In the genomic region with DNA sequence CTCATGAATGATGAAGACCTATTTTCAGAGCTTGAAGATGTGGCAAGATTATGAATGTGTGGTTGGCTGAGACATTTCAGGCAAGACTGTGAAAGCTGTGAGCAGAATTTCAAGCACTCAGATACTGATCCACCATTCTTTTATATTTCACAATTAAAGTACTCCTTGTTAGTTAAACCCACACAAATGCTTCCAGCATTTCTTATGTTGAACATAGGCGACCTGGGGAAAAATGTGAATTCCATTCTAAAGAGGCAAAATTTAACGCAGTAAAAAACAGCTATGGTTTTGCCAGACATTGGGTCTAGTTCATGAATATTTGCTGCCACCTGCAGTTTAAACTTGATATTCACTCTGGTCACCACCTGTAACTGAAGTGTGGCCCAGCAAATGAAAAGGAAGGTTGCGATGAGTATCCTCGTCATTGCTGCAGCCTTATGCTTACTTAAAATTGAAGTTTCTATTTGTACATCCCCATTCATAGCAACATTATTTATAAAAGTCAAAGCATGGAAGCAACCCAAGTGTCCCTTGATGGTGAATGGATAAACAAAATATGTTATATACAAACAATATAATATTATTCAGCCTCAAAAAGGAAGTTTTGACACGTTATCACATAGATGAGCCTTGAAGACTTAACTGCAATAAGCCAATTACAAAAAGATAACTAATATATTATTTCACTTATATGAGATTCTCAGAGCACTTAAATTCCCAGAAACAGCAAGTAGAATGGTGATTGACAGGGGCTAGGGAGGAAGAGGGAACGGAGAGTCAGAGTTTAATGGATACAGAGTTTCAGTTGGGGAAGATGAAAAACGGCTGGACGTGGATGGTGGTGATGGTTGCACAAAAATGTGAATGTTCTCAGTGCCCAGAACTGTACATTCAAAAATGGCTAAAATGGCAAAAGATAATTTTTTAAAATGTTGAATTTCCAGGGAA, we compare ENCODE assay signal across 1 cellular context.
TF ChIP-seq lines count a peak whose summit lies in the region.

No MANE protein-coding gene starts in this region.

TF ChIP-seq in H1, 55 proteins besides CTCF, POLR2A, EP300 and RAD21 (continued from another document):
- TF ChIP-seq, protein P1, sequence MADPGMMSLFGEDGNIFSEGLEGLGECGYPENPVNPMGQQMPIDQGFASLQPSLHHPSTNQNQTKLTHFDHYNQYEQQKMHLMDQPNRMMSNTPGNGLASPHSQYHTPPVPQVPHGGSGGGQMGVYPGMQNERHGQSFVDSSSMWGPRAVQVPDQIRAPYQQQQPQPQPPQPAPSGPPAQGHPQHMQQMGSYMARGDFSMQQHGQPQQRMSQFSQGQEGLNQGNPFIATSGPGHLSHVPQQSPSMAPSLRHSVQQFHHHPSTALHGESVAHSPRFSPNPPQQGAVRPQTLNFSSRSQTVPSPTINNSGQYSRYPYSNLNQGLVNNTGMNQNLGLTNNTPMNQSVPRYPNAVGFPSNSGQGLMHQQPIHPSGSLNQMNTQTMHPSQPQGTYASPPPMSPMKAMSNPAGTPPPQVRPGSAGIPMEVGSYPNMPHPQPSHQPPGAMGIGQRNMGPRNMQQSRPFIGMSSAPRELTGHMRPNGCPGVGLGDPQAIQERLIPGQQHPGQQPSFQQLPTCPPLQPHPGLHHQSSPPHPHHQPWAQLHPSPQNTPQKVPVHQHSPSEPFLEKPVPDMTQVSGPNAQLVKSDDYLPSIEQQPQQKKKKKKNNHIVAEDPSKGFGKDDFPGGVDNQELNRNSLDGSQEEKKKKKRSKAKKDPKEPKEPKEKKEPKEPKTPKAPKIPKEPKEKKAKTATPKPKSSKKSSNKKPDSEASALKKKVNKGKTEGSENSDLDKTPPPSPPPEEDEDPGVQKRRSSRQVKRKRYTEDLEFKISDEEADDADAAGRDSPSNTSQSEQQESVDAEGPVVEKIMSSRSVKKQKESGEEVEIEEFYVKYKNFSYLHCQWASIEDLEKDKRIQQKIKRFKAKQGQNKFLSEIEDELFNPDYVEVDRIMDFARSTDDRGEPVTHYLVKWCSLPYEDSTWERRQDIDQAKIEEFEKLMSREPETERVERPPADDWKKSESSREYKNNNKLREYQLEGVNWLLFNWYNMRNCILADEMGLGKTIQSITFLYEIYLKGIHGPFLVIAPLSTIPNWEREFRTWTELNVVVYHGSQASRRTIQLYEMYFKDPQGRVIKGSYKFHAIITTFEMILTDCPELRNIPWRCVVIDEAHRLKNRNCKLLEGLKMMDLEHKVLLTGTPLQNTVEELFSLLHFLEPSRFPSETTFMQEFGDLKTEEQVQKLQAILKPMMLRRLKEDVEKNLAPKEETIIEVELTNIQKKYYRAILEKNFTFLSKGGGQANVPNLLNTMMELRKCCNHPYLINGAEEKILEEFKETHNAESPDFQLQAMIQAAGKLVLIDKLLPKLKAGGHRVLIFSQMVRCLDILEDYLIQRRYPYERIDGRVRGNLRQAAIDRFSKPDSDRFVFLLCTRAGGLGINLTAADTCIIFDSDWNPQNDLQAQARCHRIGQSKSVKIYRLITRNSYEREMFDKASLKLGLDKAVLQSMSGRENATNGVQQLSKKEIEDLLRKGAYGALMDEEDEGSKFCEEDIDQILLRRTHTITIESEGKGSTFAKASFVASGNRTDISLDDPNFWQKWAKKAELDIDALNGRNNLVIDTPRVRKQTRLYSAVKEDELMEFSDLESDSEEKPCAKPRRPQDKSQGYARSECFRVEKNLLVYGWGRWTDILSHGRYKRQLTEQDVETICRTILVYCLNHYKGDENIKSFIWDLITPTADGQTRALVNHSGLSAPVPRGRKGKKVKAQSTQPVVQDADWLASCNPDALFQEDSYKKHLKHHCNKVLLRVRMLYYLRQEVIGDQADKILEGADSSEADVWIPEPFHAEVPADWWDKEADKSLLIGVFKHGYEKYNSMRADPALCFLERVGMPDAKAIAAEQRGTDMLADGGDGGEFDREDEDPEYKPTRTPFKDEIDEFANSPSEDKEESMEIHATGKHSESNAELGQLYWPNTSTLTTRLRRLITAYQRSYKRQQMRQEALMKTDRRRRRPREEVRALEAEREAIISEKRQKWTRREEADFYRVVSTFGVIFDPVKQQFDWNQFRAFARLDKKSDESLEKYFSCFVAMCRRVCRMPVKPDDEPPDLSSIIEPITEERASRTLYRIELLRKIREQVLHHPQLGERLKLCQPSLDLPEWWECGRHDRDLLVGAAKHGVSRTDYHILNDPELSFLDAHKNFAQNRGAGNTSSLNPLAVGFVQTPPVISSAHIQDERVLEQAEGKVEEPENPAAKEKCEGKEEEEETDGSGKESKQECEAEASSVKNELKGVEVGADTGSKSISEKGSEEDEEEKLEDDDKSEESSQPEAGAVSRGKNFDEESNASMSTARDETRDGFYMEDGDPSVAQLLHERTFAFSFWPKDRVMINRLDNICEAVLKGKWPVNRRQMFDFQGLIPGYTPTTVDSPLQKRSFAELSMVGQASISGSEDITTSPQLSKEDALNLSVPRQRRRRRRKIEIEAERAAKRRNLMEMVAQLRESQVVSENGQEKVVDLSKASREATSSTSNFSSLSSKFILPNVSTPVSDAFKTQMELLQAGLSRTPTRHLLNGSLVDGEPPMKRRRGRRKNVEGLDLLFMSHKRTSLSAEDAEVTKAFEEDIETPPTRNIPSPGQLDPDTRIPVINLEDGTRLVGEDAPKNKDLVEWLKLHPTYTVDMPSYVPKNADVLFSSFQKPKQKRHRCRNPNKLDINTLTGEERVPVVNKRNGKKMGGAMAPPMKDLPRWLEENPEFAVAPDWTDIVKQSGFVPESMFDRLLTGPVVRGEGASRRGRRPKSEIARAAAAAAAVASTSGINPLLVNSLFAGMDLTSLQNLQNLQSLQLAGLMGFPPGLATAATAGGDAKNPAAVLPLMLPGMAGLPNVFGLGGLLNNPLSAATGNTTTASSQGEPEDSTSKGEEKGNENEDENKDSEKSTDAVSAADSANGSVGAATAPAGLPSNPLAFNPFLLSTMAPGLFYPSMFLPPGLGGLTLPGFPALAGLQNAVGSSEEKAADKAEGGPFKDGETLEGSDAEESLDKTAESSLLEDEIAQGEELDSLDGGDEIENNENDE (IDR thresholded peaks at IDR 0.05; ENCODE audit: insufficient replicate concordance, low read length): no peak
- TF ChIP-seq KDM4A (IDR thresholded peaks at IDR 0.05; ENCODE audit: low read depth, low read length, severe bottlenecking) (no peak), SIRT6 (IDR thresholded peaks at IDR 0.05; ENCODE audit: low read length) (no peak), ZNF274 (IDR thresholded peaks at IDR 0.05; ENCODE audit: borderline replicate concordance, extremely low read depth, low read length) (no peak), CBX5 (IDR thresholded peaks at IDR 0.05; ENCODE audit: low read depth, low read length) (no peak), JUN (IDR thresholded peaks at IDR 0.05; ENCODE audit: low read depth, low read length) (no peak), EGR1 (IDR thresholded peaks at IDR 0.05; ENCODE audit: borderline replicate concordance, low read depth, low read length) (no peak), HDAC6 (IDR thresholded peaks at IDR 0.05; ENCODE audit: low read depth, low read length) (no peak), MAFK (IDR thresholded peaks at IDR 0.05; ENCODE audit: low read depth, low read length) (no peak)
- TF ChIP-seq, protein P2, sequence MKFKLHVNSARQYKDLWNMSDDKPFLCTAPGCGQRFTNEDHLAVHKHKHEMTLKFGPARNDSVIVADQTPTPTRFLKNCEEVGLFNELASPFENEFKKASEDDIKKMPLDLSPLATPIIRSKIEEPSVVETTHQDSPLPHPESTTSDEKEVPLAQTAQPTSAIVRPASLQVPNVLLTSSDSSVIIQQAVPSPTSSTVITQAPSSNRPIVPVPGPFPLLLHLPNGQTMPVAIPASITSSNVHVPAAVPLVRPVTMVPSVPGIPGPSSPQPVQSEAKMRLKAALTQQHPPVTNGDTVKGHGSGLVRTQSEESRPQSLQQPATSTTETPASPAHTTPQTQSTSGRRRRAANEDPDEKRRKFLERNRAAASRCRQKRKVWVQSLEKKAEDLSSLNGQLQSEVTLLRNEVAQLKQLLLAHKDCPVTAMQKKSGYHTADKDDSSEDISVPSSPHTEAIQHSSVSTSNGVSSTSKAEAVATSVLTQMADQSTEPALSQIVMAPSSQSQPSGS (IDR thresholded peaks at IDR 0.05; ENCODE audit: low read length): no peak
